In the genomic region with DNA sequence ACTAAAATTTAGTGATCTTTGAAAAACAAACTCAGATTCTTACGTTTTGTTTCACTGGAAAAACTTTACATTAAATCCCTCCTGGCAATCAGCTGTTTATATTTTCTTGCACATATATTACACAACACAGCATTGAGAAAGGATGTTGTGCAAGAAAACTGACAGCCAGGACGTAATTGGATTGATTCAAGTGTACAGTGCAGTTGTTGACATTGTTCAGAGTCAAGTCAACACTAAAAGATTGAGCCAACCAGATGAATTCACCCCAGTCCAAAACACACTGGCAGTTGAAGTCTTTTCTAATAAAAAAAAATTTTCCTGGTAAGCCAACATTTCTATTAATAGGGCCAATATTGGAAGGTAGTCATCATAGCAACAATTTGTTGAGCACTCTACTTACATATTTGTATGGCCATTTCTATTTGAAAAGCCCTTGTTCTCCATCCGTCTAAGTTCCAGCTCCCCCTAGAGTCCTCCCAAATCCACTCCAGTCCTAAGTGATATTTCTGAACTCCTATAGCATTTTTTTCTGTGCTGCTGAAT, we compare ENCODE assay signal across 11 cellular contexts. TPM values are rescaled to one million over a fixed set of nuclear protein-coding genes. Genes with fewer than 3 reads are reported as not detected.
DNase-seq lines count a peak whose midpoint lies in the region; TF ChIP-seq lines count a peak whose summit lies in the region.
"Had no signal": no experiment of that assay in that cellular context is flagged by ENCODE, and none has a peak within 500 bp of the region (broad histone marks: within the 10 kb centered on the region; RNA-seq: fewer than 3 reads in every experiment).

No MANE protein-coding gene starts in this region.

- no peak overlapping the region for H2AFZ ChIP-seq in OCI-LY7 (ENCODE audit: low read length)

- DNase-seq in NCI-H748 treated with DMSO at 0.1 percent for 48 hours (lab: John Stamatoyannopoulos, UW) (peak; percentile 32), NCI-H748 (lab: John Stamatoyannopoulos, UW; ENCODE audit: unreplicated experiment) (no peak), OCI-LY7 (ENCODE audit: low spot score) (no peak), fibroblast of peridontal ligament (ENCODE audit: extremely low read depth) (peak; percentile 64), spleen (no peak), hypothalamus (lab: John Stamatoyannopoulos, UW) (no peak), KG1 (lab: John Stamatoyannopoulos, UW) (no peak), NCI-H345 (lab: John Stamatoyannopoulos, UW) (no peak)
- DNase-seq: NCI-H1694 had no signal

- H3K27ac ChIP-seq in OCI-LY7 (ENCODE audit: low read depth, low read length, poor library complexity, severe bottlenecking) (no peak overlapping the region), spleen (peak overlapping the region in 7 of 8 donors; percentile 61 to 92 (median 84))

- no peaks in the 10 kb centered on the region for H3K27me3 ChIP-seq in spleen (replicated peaks in 1 of 7)

- H3K4me3 ChIP-seq in OCI-LY7 (ENCODE audit: low read depth, low read length, poor library complexity, severe bottlenecking) (no peak overlapping the region), spleen (peak overlapping the region in 2 of 8 donors; percentile 1 to 57)

- H3K9me2 ChIP-seq in OCI-LY7 (ENCODE audit: insufficient read depth, low read length), result no peaks in the 10 kb centered on the region

- POLR2A ChIA-PET in OCI-LY7 (lab: Charles Lee), result interaction anchor here (0.6 to 1.8 kb wide), 3 partner anchors 9 to 1959 kb away, joined by 3 to 7 read pairs (median 6); no protein-coding TSS in a partner anchor

- no peaks in the 10 kb centered on the region for H4K20me1 ChIP-seq in OCI-LY7 (ENCODE audit: insufficient read depth, low read length)

- no TSS peak for BruUV-seq in OCI-LY7 (replicated peaks; lab: Mats Ljungman, UMichigan)

- TF ChIP-seq POLR2A in spleen (IDR thresholded peaks at IDR 0.05), result no peak

- CTCF ChIA-PET in OCI-LY7 (lab: Charles Lee; ENCODE audit: unreplicated experiment), result no interaction called here

- H3K36me3 ChIP-seq in OCI-LY7 (ENCODE audit: insufficient read depth, low read length) (no peaks in the 10 kb centered on the region), spleen (no peaks in the 10 kb centered on the region)

- intact Hi-C loops in OCI-LY7 (cut with micrococcal nuclease; ENCODE audit: unreplicated experiment) (no loop called here), spleen (cut with DNase I; ENCODE audit: low total_unique reads) (no loop called here)

- 25 to 56% (median 36%) methylated on average over 3 of the region's 3 CpGs for WGBS in spleen, 5 donors

- H3K4me1 ChIP-seq in OCI-LY7 (ENCODE audit: insufficient read depth, low read length, poor library complexity, severe bottlenecking), result no peaks in the 10 kb centered on the region
- peaks cover 0 to 18% (median 0%) of the 10 kb centered on the region in 6 donors for H3K4me1 ChIP-seq in spleen

- H3K9me3 ChIP-seq in OCI-LY7 (ENCODE audit: low read length) (no peaks in the 10 kb centered on the region), spleen (no peaks in the 10 kb centered on the region)

- TF ChIP-seq CTCF in OCI-LY7 (conservative IDR thresholded peaks at IDR 0.05; ENCODE audit: low read length), result peak; percentile 58
- peak in 1 of 11 experiments; percentile 21 for TF ChIP-seq CTCF in spleen (IDR thresholded peaks at IDR 0.05 in 8 of 11, conservative IDR thresholded peaks at IDR 0.05 in 3 of 11)

- H3K79me2 ChIP-seq in OCI-LY7 (ENCODE audit: insufficient read depth, low read depth, low read length), result no peaks in the 10 kb centered on the region

- no peak overlapping the region for H3K4me2 ChIP-seq in OCI-LY7 (ENCODE audit: low read length)

RNA-seq across cellular contexts. Expression of gene VNN1, which starts 20.9 kb away (rescaled TPM):
- total RNA-seq in OCI-LY7 (2014; rRNA removed; shearing (Covaris generic)), result not detected in 2 replicates
- total RNA-seq in OCI-LY7 (2022) (not detected in 2 replicates), spleen (10 to 100 TPM in 4 of 7 donors, 1 to 10 TPM in 3; 3.1 to 44.2 (median 11.2) TPM)
- 1 to 10 TPM; 2.3 to 5.5 (median 2.9) TPM for polyA plus RNA-seq in spleen
- total RNA-seq: B cell, pulmonary artery endothelial cell had no signal

RNA-seq across cellular contexts. Expression of gene VNN2, which starts 22.9 kb away (rescaled TPM):
- total RNA-seq in OCI-LY7 (2014; rRNA removed; shearing (Covaris generic)), result 22.7 and 25.5 TPM in 2 replicates
- total RNA-seq in OCI-LY7 (2022) (28.9 and 31.4 TPM in 2 replicates), spleen (100 to 1,000 TPM in 5 of 7 donors, 10 to 100 TPM in 2; 65.9 to 349 (median 173) TPM)
- 10 to 100 TPM; 15.4 to 37.1 (median 26.0) TPM for polyA plus RNA-seq in spleen
- total RNA-seq: pulmonary artery endothelial cell had no signal

Comparison
In these comparisons a context has a peak if more than half of its experiments do, and no peak if none do; other contexts are left out.
1. DNase-seq: peak in NCI-H748 treated with DMSO at 0.1 percent for 48 hours (single experiment) and fibroblast of peridontal ligament (single experiment); none in NCI-H748 (single experiment), OCI-LY7 (single experiment), spleen (single experiment), hypothalamus (0 of 51), KG1 (single experiment) and NCI-H345 (single experiment).